3 cellular contexts compared by ENCODE assay signal in genomic region chr1:16946185-16946584, GRCh38. TPM values are rescaled to one million over a fixed set of nuclear protein-coding genes. Genes with fewer than 3 reads are reported as not detected.
"Had no signal": no experiment of that assay in that cellular context is flagged by ENCODE, and none has a peak within 500 bp of the region (broad histone marks: within the 10 kb centered on the region; RNA-seq: fewer than 3 reads in every experiment).

No MANE protein-coding gene starts in this region.

RNA-seq across cellular contexts. Expression of gene MFAP2, which starts 34.2 kb away (rescaled TPM):
- total RNA-seq: OCI-LY7 had no signal

RNA-seq across cellular contexts. Expression of gene RNU1-2, which starts 50.4 kb away (rescaled TPM):
- total RNA-seq: LHCN-M2 had no signal
- polyA plus RNA-seq: SK-N-SH had no signal
